Comparison of ENCODE assay signal across 26 cellular contexts in the genomic region with DNA sequence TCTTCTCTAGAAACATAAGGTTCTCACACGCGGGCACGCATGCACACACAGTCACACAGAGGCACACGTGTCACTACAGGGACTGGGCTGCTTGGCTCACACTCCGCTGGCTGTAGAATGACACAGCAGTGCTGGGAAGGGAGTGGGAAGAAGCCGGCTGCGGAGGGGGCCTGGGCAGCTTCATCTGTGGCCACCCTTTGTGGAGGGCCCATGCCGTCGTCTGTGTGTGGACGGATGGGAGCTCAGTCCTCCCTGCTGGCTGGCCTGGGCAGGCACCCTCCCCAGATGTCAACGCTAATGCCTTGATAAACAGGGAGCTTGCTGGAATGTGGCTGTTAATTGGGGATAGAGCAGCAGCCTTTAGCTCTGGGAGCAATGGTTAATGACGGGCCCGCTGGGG.
DNase-seq lines count a peak whose midpoint lies in the region; ATAC-seq and TF ChIP-seq lines count a peak whose summit lies in the region.
"Had no signal": no experiment of that assay in that cellular context is flagged by ENCODE, and none has a peak within 500 bp of the region (broad histone marks: within the 10 kb centered on the region; RNA-seq: fewer than 3 reads in every experiment).

No MANE protein-coding gene starts in this region.

- intact Hi-C loops in CD14-positive monocyte (cut with micrococcal nuclease) = no loop called here
- intact Hi-C loops in left ventricle myocardium superior (cut with micrococcal nuclease) = no loop called here

- H3K27me3 Mint-ChIP-seq in CD14-positive monocyte (ENCODE audit: low read depth in 3 of 3) (peaks cover 1 to 12% (median 2%) of the 10 kb centered on the region in 3 donors), neural progenitor cell (ENCODE audit: insufficient read depth, low read depth) (peaks cover 11% of the 10 kb centered on the region)
- H3K27me3 Mint-ChIP-seq: activated CD4-positive, alpha-beta T cell treated with anti-CD3 and anti-CD28 coated beads for 36 hours; naive thymus-derived CD8-positive, alpha-beta T cell; type B pancreatic cell had no signal

- H3K27ac Mint-ChIP-seq in CD14-positive monocyte (peak overlapping the region in 4 of 7 donors; percentile 31 to 72 (median 68)), neural progenitor cell (peak overlapping the region; percentile 34)
- H3K27ac Mint-ChIP-seq: activated CD4-positive, alpha-beta T cell treated with anti-CD3 and anti-CD28 coated beads for 36 hours; activated naive CD4-positive, alpha-beta T cell treated with anti-CD3 and anti-CD28 coated beads for 36 hours; CD8-positive, alpha-beta T cell; type B pancreatic cell had no signal

- no peaks in the 10 kb centered on the region for H3K36me3 Mint-ChIP-seq in CD14-positive monocyte
- no peaks in the 10 kb centered on the region for H3K36me3 Mint-ChIP-seq in neural progenitor cell
- H3K36me3 Mint-ChIP-seq: CD8-positive, alpha-beta T cell; naive thymus-derived CD8-positive, alpha-beta T cell; type B pancreatic cell had no signal

- no peaks in the 10 kb centered on the region for H3K36me3 ChIP-seq in WERI-Rb-1
- H3K36me3 ChIP-seq in neural progenitor cell = no peaks in the 10 kb centered on the region
- H3K36me3 ChIP-seq: Peyer's patch, SJSA1 had no signal

- H3K9me3 ChIP-seq in WERI-Rb-1 (ENCODE audit: severe bottlenecking) = no peaks in the 10 kb centered on the region
- no peaks in the 10 kb centered on the region for H3K9me3 ChIP-seq in neural progenitor cell (ENCODE audit: low read depth)
- H3K9me3 ChIP-seq: Peyer's patch, SJSA1 had no signal

- H4K20me1 ChIP-seq in neural progenitor cell (ENCODE audit: low read depth) = no peaks in the 10 kb centered on the region

- peak; percentile 17 for ATAC-seq in left ventricle myocardium superior
- ATAC-seq in HG03457 (IDR thresholded peaks at IDR 0.05; ENCODE audit: unreplicated experiment) = no peak
- ATAC-seq: activated CD4-positive, alpha-beta T cell treated with anti-CD3 and anti-CD28 coated beads for 36 hours; activated T-cell treated with anti-CD3 and anti-CD28 coated beads, Interleukin-2, amount 50 U/mL, for 4 hours; CD8-positive, alpha-beta T cell; left lobe of liver; naive thymus-derived CD8-positive, alpha-beta T cell had no signal

- H3K4me1 Mint-ChIP-seq in CD14-positive monocyte (peaks cover 18% of the 10 kb centered on the region), neural progenitor cell (peaks cover 43% of the 10 kb centered on the region)

- H3K9me3 Mint-ChIP-seq in CD14-positive monocyte (peaks cover 0 to 2% (median 0%) of the 10 kb centered on the region in 7 donors), neural progenitor cell (peaks cover 9% of the 10 kb centered on the region)
- H3K9me3 Mint-ChIP-seq: activated naive CD4-positive, alpha-beta T cell treated with anti-CD3 and anti-CD28 coated beads for 36 hours; activated T-cell treated with anti-CD3 and anti-CD28 coated beads, Interleukin-2, amount 50 U/mL, for 4 hours; CD8-positive, alpha-beta T cell; dendritic cell treated with granulocyte-macrophage colony-stimulating factor and Interleukin-4, amounts not matched to agents 40 ng/mL and 50 ng/mL, for 4 days; type B pancreatic cell had no signal

- H3K27ac ChIP-seq in WERI-Rb-1 (no peak overlapping the region), neural progenitor cell (no peak overlapping the region)
- H3K27ac ChIP-seq: parathyroid adenoma, SJSA1 had no signal

- H2AFZ ChIP-seq in neural progenitor cell (replicated peaks) = no peak overlapping the region
- H2AFZ ChIP-seq: parathyroid adenoma had no signal

- H3K4me2 ChIP-seq in neural progenitor cell = no peak overlapping the region

- no peak overlapping the region for H3K9ac ChIP-seq in neural progenitor cell
- H3K9ac ChIP-seq: parathyroid adenoma had no signal

- peaks cover 45% of the 10 kb centered on the region for H3K4me1 ChIP-seq in neural progenitor cell
- H3K4me1 ChIP-seq: parathyroid adenoma, Peyer's patch had no signal

- H3K4me3 Mint-ChIP-seq in CD14-positive monocyte (no peak overlapping the region), neural progenitor cell (no peak overlapping the region)
- H3K4me3 Mint-ChIP-seq: activated CD4-positive, alpha-beta T cell treated with anti-CD3 and anti-CD28 coated beads for 36 hours; activated naive CD4-positive, alpha-beta T cell treated with anti-CD3 and anti-CD28 coated beads for 36 hours; activated T-cell treated with anti-CD3 and anti-CD28 coated beads, Interleukin-2, amount 50 U/mL, for 4 hours; CD8-positive, alpha-beta T cell; dendritic cell treated with granulocyte-macrophage colony-stimulating factor and Interleukin-4, amounts not matched to agents 40 ng/mL and 50 ng/mL, for 4 days; naive thymus-derived CD8-positive, alpha-beta T cell had no signal

- H3K79me2 ChIP-seq in neural progenitor cell (ENCODE audit: low read depth) = no peaks in the 10 kb centered on the region
- H3K79me2 ChIP-seq: parathyroid adenoma had no signal

- TF ChIP-seq CTCF in CD14-positive monocyte (IDR thresholded peaks at IDR 0.05) (no peak), WERI-Rb-1 (IDR thresholded peaks at IDR 0.05; ENCODE audit: low read depth, low read length) (no peak), neural progenitor cell (IDR thresholded peaks at IDR 0.05) (no peak)

- DNase-seq in CD14-positive monocyte (ENCODE audit: low spot score) = no peak
- peak; percentile 52 for DNase-seq in WERI-Rb-1
- peak; percentile 47 for DNase-seq in left ventricle myocardium superior
- DNase-seq in neural progenitor cell (ENCODE audit: low spot score) = peak; percentile 56
- no peak for DNase-seq in activated CD8-positive, alpha-beta memory T cell treated with anti-CD3 and anti-CD28 coated beads, Interleukin-2, amount 50 U/mL, for 4 hours
- DNase-seq in putamen (ENCODE audit: low spot score) = no peak
- DNase-seq in NCI-H1417 (lab: John Stamatoyannopoulos, UW) = no peak
- DNase-seq: activated CD4-positive, alpha-beta T cell treated with anti-CD3 and anti-CD28 coated beads for 36 hours; activated naive CD4-positive, alpha-beta T cell treated with anti-CD3 and anti-CD28 coated beads for 36 hours; activated T-cell treated with anti-CD3 and anti-CD28 coated beads, Interleukin-2, amount 50 U/mL, for 4 hours; caudate nucleus; CD8-positive, alpha-beta T cell; glutamatergic neuron; midbrain; MM.1S; naive thymus-derived CD8-positive, alpha-beta T cell; NCI-H1417 treated with DMSO at 0.1 percent for 48 hours; NCI-H2107; NCI-H524 treated with DMSO at 0.1 percent for 48 hours; Peyer's patch had no signal

- H3K27me3 ChIP-seq in WERI-Rb-1 (ENCODE audit: insufficient read depth, low read depth, severe bottlenecking) = no peaks in the 10 kb centered on the region
- H3K27me3 ChIP-seq in neural progenitor cell = no peaks in the 10 kb centered on the region
- H3K27me3 ChIP-seq: Peyer's patch, SJSA1 had no signal

- H3F3A ChIP-seq in neural progenitor cell (ENCODE audit: low read depth) = peaks cover 29% of the 10 kb centered on the region

- H3K4me3 ChIP-seq in WERI-Rb-1 (ENCODE audit: low read depth, low read length) = no peak overlapping the region
- no peak overlapping the region for H3K4me3 ChIP-seq in neural progenitor cell
- H3K4me3 ChIP-seq: Peyer's patch, SJSA1 had no signal

Comparison
In these comparisons a context has a peak if more than half of its experiments do, and no peak if none do; other contexts are left out.
1. DNase-seq: peak in WERI-Rb-1 (single experiment), left ventricle myocardium superior (single experiment) and neural progenitor cell (single experiment); none in CD14-positive monocyte (single experiment), activated CD8-positive, alpha-beta memory T cell treated with anti-CD3 and anti-CD28 coated beads, Interleukin-2, amount 50 U/mL, for 4 hours (single experiment), putamen (single experiment) and NCI-H1417 (0 of 3).